In the genomic region with DNA sequence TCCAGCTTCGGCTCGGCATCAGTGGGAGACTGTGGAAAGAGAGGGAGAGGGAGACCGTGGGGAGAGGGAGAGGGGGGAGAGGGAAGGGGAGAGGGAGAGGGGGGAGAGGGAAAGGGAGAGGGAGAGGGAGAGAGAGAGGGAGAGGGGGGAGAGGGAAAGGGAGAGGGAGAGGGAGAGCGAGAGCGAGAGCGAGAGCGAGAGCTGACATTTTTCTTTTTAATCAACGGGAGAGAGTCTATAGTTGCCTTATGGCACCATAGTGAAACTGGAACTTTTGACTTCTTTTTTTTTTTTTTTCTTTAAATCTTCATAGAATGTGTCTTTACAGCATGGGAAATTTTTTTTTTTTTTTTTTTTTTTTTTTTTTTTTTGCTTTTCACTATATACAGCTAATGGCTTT, we compare ENCODE assay signal across 23 cellular contexts.
DNase-seq lines count a peak whose midpoint lies in the region; FAIRE-seq and TF ChIP-seq lines count a peak whose summit lies in the region.
"Had no signal": no experiment of that assay in that cellular context is flagged by ENCODE, and none has a peak within 500 bp of the region (broad histone marks: within the 10 kb centered on the region; RNA-seq: fewer than 3 reads in every experiment).

No MANE protein-coding gene starts in this region.

- TF ChIP-seq CTCF in endothelial cell of umbilical vein (IDR thresholded peaks at IDR 0.05; ENCODE audit: extremely low read depth in 1 of 2, insufficient read depth in 1 of 2, low read depth in 1 of 2, low read length in 2 of 2) (no peak), GM20000 (IDR thresholded peaks at IDR 0.05; ENCODE audit: extremely low read depth, missing control alignments) (no peak)

- no peaks in the 10 kb centered on the region for H4K20me1 ChIP-seq in endothelial cell of umbilical vein (replicated peaks; ENCODE audit: control insufficient read depth, extremely low read depth, insufficient read depth, low read length)
- H4K20me1 ChIP-seq: BLaER1 had no signal

- H3K4me1 ChIP-seq in ACC112 (ENCODE audit: control insufficient read depth, insufficient read depth, low read length, unreplicated experiment) (peaks cover 23% of the 10 kb centered on the region), endothelial cell of umbilical vein (ENCODE audit: control insufficient read depth, extremely low read depth, insufficient read depth, low read length) (peaks cover 13% of the 10 kb centered on the region), skeletal muscle satellite cell (ENCODE audit: control insufficient read depth, insufficient read depth, low read length) (peaks cover 48% of the 10 kb centered on the region)
- H3K4me1 ChIP-seq: BLaER1, Caco-2, HAP-1 had no signal

- H3K27ac ChIP-seq in ACC112 (ENCODE audit: low read depth, low read length) (peak overlapping the region; percentile 62), endothelial cell of umbilical vein (ENCODE audit: insufficient read depth, low read depth, low read length) (peak overlapping the region; percentile 67)
- H3K27ac ChIP-seq: BLaER1 had no signal

- H3K9me1 ChIP-seq in endothelial cell of umbilical vein (replicated peaks; ENCODE audit: control insufficient read depth, extremely low read depth, insufficient read depth, low read length) = no peaks in the 10 kb centered on the region

- intact Hi-C loops in endothelial cell of umbilical vein (cut with micrococcal nuclease) = loop anchor here (1.0 kb wide), 2 partner anchors 9 to 48 kb away; no protein-coding TSS in a partner anchor

- POLR2A ChIA-PET in endothelial cell of umbilical vein (lab: Charles Lee) = interaction anchor here (0.7 kb wide), 1 partner anchor 680 kb away, joined by 6 read pairs; no protein-coding TSS in a partner anchor

- no TSS peak for BruUV-seq in endothelial cell of umbilical vein (replicated peaks; lab: Mats Ljungman, UMichigan)

- H3K27me3 ChIP-seq in ACC112 (ENCODE audit: insufficient read depth, low read length) (no peaks in the 10 kb centered on the region), endothelial cell of umbilical vein (ENCODE audit: control insufficient read depth in 2 of 2, insufficient read depth in 2 of 2, low read length in 2 of 2) (no peaks in the 10 kb centered on the region), skeletal muscle satellite cell (ENCODE audit: control insufficient read depth, insufficient read depth, low read length) (no peaks in the 10 kb centered on the region)
- H3K27me3 ChIP-seq: BLaER1 had no signal

- H3K4me3 ChIP-seq in ACC112 (ENCODE audit: low read depth, low read length) = no peak overlapping the region
- H3K4me3 ChIP-seq in endothelial cell of umbilical vein (replicated peaks in 1 of 3; ENCODE audit: insufficient read depth in 1 of 3, low read depth in 1 of 3, low read length in 3 of 3) = no peak overlapping the region
- H3K4me3 ChIP-seq in skeletal muscle satellite cell (ENCODE audit: low read length) = no peak overlapping the region
- H3K4me3 ChIP-seq: BLaER1, GM23338, HAP-1 had no signal

- H3K9ac ChIP-seq in endothelial cell of umbilical vein (replicated peaks; ENCODE audit: extremely low read depth, insufficient read depth, low read length) = no peak overlapping the region
- H3K9ac ChIP-seq in skeletal muscle satellite cell (ENCODE audit: low read depth, low read length) = peak overlapping the region; percentile 37
- H3K9ac ChIP-seq: BLaER1 had no signal

- H3K79me2 ChIP-seq in ACC112 (ENCODE audit: control insufficient read depth, insufficient read depth, low read length, unreplicated experiment) = no peaks in the 10 kb centered on the region
- H3K79me2 ChIP-seq in endothelial cell of umbilical vein (ENCODE audit: control insufficient read depth, insufficient read depth, low read length) = no peaks in the 10 kb centered on the region

- no peak for TF ChIP-seq POLR2A in endothelial cell of umbilical vein (IDR thresholded peaks at IDR 0.05; ENCODE audit: low read depth, low read length)

- H2AFZ ChIP-seq in ACC112 (ENCODE audit: low read length, unreplicated experiment) (no peak overlapping the region), endothelial cell of umbilical vein (ENCODE audit: low read depth, low read length) (no peak overlapping the region)
- H2AFZ ChIP-seq: GM23338 had no signal

- no peak for FAIRE-seq in endothelial cell of umbilical vein (lab: Jason Lieb, UNC)
- FAIRE-seq: GM12891, RCC 7860 had no signal

- H3K9me3 ChIP-seq in endothelial cell of umbilical vein (replicated peaks; ENCODE audit: control insufficient read depth, insufficient read depth, low read length) (no peaks in the 10 kb centered on the region), skeletal muscle satellite cell (replicated peaks; ENCODE audit: low read length) (no peaks in the 10 kb centered on the region)
- H3K9me3 ChIP-seq: Caco-2, HAP-1 had no signal

- CTCF ChIA-PET in endothelial cell of umbilical vein (lab: Charles Lee) = interaction anchor here (0.6 to 1.5 kb wide), 4 partner anchors 9 to 55 kb away, joined by 3 to 5 read pairs (median 3); no protein-coding TSS in a partner anchor

- H3K4me2 ChIP-seq in endothelial cell of umbilical vein (ENCODE audit: insufficient read depth, low read length) (peak overlapping the region; percentile 82), skeletal muscle satellite cell (ENCODE audit: low read length) (peak overlapping the region; percentile 34)
- H3K4me2 ChIP-seq: BLaER1, GM23338 had no signal

- DNase-seq in MV-4-11 (lab: John Stamatoyannopoulos, UW) (peak; percentile 4), endothelial cell of umbilical vein (ENCODE audit: low read depth, low spot score) (no peak), DMS153 (lab: John Stamatoyannopoulos, UW) (no peak), GM20000 (ENCODE audit: low spot score) (no peak), NCI-H2196 (lab: John Stamatoyannopoulos, UW; ENCODE audit: unreplicated experiment) (no peak)
- DNase-seq: Caco-2; CD4-positive, alpha-beta memory T cell; DMS 273 treated with DMSO at 0.1 percent for 48 hours; DND-41; NCI-H1105 treated with DMSO at 0.1 percent for 48 hours; NCI-H1694; NCI-H2081; NCI-H2171; NCI-H524 treated with DMSO at 0.1 percent for 48 hours; NCI-H82; T-cell had no signal

- dilution Hi-C loops in endothelial cell of umbilical vein (cut with MboI; ENCODE audit: extremely low pct_ligation_motif_present, low sequenced_read_pairs) = no loop called here

- H3K36me3 ChIP-seq in ACC112 (ENCODE audit: insufficient read depth, low read length) (no peaks in the 10 kb centered on the region), endothelial cell of umbilical vein (ENCODE audit: control insufficient read depth in 2 of 2, extremely low read depth in 1 of 2, insufficient read depth in 2 of 2, low read length in 2 of 2) (no peaks in the 10 kb centered on the region), skeletal muscle satellite cell (ENCODE audit: insufficient read depth, low read length) (no peaks in the 10 kb centered on the region)
- H3K36me3 ChIP-seq: BLaER1, HAP-1 had no signal

TF ChIP-seq in endothelial cell of umbilical vein, 7 proteins besides CTCF, POLR2A, EP300 and RAD21:
- no peak for TF ChIP-seq GATA2 (IDR thresholded peaks at IDR 0.05; ENCODE audit: insufficient read depth, insufficient read length, low read depth, low read length)
- TF ChIP-seq, protein P1, sequence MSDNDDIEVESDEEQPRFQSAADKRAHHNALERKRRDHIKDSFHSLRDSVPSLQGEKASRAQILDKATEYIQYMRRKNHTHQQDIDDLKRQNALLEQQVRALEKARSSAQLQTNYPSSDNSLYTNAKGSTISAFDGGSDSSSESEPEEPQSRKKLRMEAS (IDR thresholded peaks at IDR 0.05; ENCODE audit: insufficient read depth, insufficient read length) = no peak
- no peak for TF ChIP-seq JUN (IDR thresholded peaks at IDR 0.05; ENCODE audit: borderline replicate concordance, insufficient read depth, insufficient read length, low read depth)
- TF ChIP-seq EZH2 (IDR thresholded peaks at IDR 0.05; ENCODE audit: borderline replicate concordance, low read depth, low read length, severe bottlenecking) = no peak
- TF ChIP-seq POLR2AphosphoS5 (IDR thresholded peaks at IDR 0.05; ENCODE audit: insufficient read depth, low read depth, low read length) = no peak
- no peak for TF ChIP-seq FOS (IDR thresholded peaks at IDR 0.05; ENCODE audit: borderline replicate concordance, insufficient read depth, low read length)
- no peak for TF ChIP-seq MYC (IDR thresholded peaks at IDR 0.05; ENCODE audit: low read depth, low read length)
